17 cellular contexts compared by ENCODE assay signal in the genomic region with DNA sequence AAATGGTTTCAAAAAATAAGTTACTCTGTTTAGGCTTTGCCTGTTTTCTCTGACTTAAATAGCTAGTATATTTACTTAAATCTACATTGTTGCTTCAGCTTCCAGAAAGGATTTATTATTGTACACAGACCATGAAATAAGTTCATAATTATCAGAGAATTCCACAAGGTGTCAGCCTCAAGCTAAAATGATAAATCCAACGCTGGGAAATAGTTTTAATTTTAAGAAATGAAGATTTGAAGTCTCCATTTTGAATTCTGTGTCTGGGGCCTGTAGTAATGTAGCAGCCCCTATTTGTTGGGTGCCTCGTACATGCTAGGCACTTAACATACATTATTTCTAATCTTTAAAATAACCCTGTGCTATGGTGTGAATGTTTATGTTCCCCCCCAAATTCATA.
DNase-seq lines count a peak whose midpoint lies in the region; ATAC-seq and TF ChIP-seq lines count a peak whose summit lies in the region.
"Had no signal": no experiment of that assay in that cellular context is flagged by ENCODE, and none has a peak within 500 bp of the region (broad histone marks: within the 10 kb centered on the region; RNA-seq: fewer than 3 reads in every experiment).

No MANE protein-coding gene starts in this region.

- DNase-seq in HT-29 (ENCODE audit: low spot score) (peak; percentile 25), RPMI7951 (ENCODE audit: low read depth) (peak; percentile 49), fibroblast of peridontal ligament (ENCODE audit: extremely low read depth) (peak; percentile 32), gastrocnemius medialis (no peak), NCI-H1048 (lab: John Stamatoyannopoulos, UW) (no peak)
- no peak for DNase-seq in activated CD4-positive, alpha-beta memory T cell treated with anti-CD3 and anti-CD28 coated beads, Interleukin-2, amount 10 ng/mL, durations not matched to agents 7 days and 5 days
- DNase-seq: activated naive CD4-positive, alpha-beta T cell treated with anti-CD3 and anti-CD28 coated beads, Interleukin-2, amount 10 ng/mL, durations not matched to agents 7 days and 5 days; head of caudate nucleus; HFFc6; KG1; posterior cingulate gyrus; stimulated activated CD4-positive, alpha-beta T cell treated with anti-CD3 and anti-CD28 coated beads, Interleukin-4, amount 100 ng/mL, for 4 hours; stomach had no signal

- ATAC-seq in HG02981 (IDR thresholded peaks at IDR 0.05; ENCODE audit: unreplicated experiment) (no peak), gastrocnemius medialis (no peak)

- CTCF ChIA-PET in activated CD4-positive, alpha-beta memory T cell treated with anti-CD3 and anti-CD28 coated beads, Interleukin-2, amount 10 ng/mL, durations not matched to agents 7 days and 5 days (lab: Charles Lee), result no interaction called here

- H3K36me3 ChIP-seq in gastrocnemius medialis, result no peaks in the 10 kb centered on the region
- H3K36me3 ChIP-seq: stomach had no signal

- no peak for TF ChIP-seq POLR2A in gastrocnemius medialis (IDR thresholded peaks at IDR 0.05)

- POLR2A ChIA-PET in activated CD4-positive, alpha-beta memory T cell treated with anti-CD3 and anti-CD28 coated beads, Interleukin-2, amount 10 ng/mL, durations not matched to agents 7 days and 5 days (lab: Charles Lee), result no interaction called here

- no peak overlapping the region for H3K4me3 Mint-ChIP-seq in activated CD4-positive, alpha-beta memory T cell treated with anti-CD3 and anti-CD28 coated beads, Interleukin-2, amount 10 ng/mL, durations not matched to agents 7 days and 5 days
- H3K4me3 Mint-ChIP-seq: activated naive CD4-positive, alpha-beta T cell treated with anti-CD3 and anti-CD28 coated beads, Interleukin-2, amount 10 ng/mL, durations not matched to agents 7 days and 5 days; HFFc6 had no signal

- no peak overlapping the region for H3K27ac Mint-ChIP-seq in activated CD4-positive, alpha-beta memory T cell treated with anti-CD3 and anti-CD28 coated beads, Interleukin-2, amount 10 ng/mL, durations not matched to agents 7 days and 5 days
- H3K27ac Mint-ChIP-seq: activated naive CD4-positive, alpha-beta T cell treated with anti-CD3 and anti-CD28 coated beads, Interleukin-2, amount 10 ng/mL, durations not matched to agents 7 days and 5 days; HFFc6 had no signal

- H3K9me3 Mint-ChIP-seq in activated CD4-positive, alpha-beta memory T cell treated with anti-CD3 and anti-CD28 coated beads, Interleukin-2, amount 10 ng/mL, durations not matched to agents 7 days and 5 days, result no peaks in the 10 kb centered on the region
- H3K9me3 Mint-ChIP-seq: activated naive CD4-positive, alpha-beta T cell treated with anti-CD3 and anti-CD28 coated beads, Interleukin-2, amount 10 ng/mL, durations not matched to agents 7 days and 5 days; HFFc6 had no signal

- H3K36me3 Mint-ChIP-seq in activated CD4-positive, alpha-beta memory T cell treated with anti-CD3 and anti-CD28 coated beads, Interleukin-2, amount 10 ng/mL, durations not matched to agents 7 days and 5 days (ENCODE audit: low read depth), result no peaks in the 10 kb centered on the region
- H3K36me3 Mint-ChIP-seq: activated naive CD4-positive, alpha-beta T cell treated with anti-CD3 and anti-CD28 coated beads, Interleukin-2, amount 10 ng/mL, durations not matched to agents 7 days and 5 days had no signal

- no peaks in the 10 kb centered on the region for H3K9me3 ChIP-seq in gastrocnemius medialis
- H3K9me3 ChIP-seq: stomach had no signal

- no peaks in the 10 kb centered on the region for H3K27me3 ChIP-seq in gastrocnemius medialis
- H3K27me3 ChIP-seq: stomach had no signal

- H3K4me1 Mint-ChIP-seq in activated CD4-positive, alpha-beta memory T cell treated with anti-CD3 and anti-CD28 coated beads, Interleukin-2, amount 10 ng/mL, durations not matched to agents 7 days and 5 days, result no peaks in the 10 kb centered on the region
- H3K4me1 Mint-ChIP-seq: activated naive CD4-positive, alpha-beta T cell treated with anti-CD3 and anti-CD28 coated beads, Interleukin-2, amount 10 ng/mL, durations not matched to agents 7 days and 5 days had no signal

- H3K4me3 ChIP-seq in gastrocnemius medialis, result no peak overlapping the region
- H3K4me3 ChIP-seq: coronary artery, lung, stomach had no signal

- peaks cover 6% of the 10 kb centered on the region for H3K27me3 Mint-ChIP-seq in activated CD4-positive, alpha-beta memory T cell treated with anti-CD3 and anti-CD28 coated beads, Interleukin-2, amount 10 ng/mL, durations not matched to agents 7 days and 5 days
- H3K27me3 Mint-ChIP-seq: activated naive CD4-positive, alpha-beta T cell treated with anti-CD3 and anti-CD28 coated beads, Interleukin-2, amount 10 ng/mL, durations not matched to agents 7 days and 5 days had no signal

- H3K27ac ChIP-seq in C4-2B, result no peak overlapping the region
- no peak overlapping the region for H3K27ac ChIP-seq in gastrocnemius medialis
- H3K27ac ChIP-seq: coronary artery, stomach had no signal

- in situ Hi-C loops in gastrocnemius medialis (cut with MboI; ENCODE audit: low sequenced_read_pairs in 4 of 4), result loop anchor here in 3 of 4 donors (25.0 kb wide), 1 partner anchor 519 kb away; no protein-coding TSS in a partner anchor

- intact Hi-C loops in gastrocnemius medialis (cut with DNase I; ENCODE audit: low total_unique reads), result no loop called here

- peak; percentile 67 for TF ChIP-seq CTCF in C4-2B (conservative IDR thresholded peaks at IDR 0.05)
- TF ChIP-seq CTCF in gastrocnemius medialis (IDR thresholded peaks at IDR 0.05 in 4 of 5, conservative IDR thresholded peaks at IDR 0.05 in 1 of 5), result no peak

- no peaks in the 10 kb centered on the region for H3K4me1 ChIP-seq in gastrocnemius medialis

Comparison
In these comparisons a context has a peak if more than half of its experiments do, and no peak if none do; other contexts are left out.
1. DNase-seq: peak in HT-29 (single experiment), RPMI7951 (single experiment) and fibroblast of peridontal ligament (single experiment); none in gastrocnemius medialis (0 of 2), activated CD4-positive, alpha-beta memory T cell treated with anti-CD3 and anti-CD28 coated beads, Interleukin-2, amount 10 ng/mL, durations not matched to agents 7 days and 5 days (single experiment) and NCI-H1048 (single experiment).